ENCODE assay signal across 21 cellular contexts in genomic region chr14:102722646-102723045, GRCh38.
"Had no signal": no experiment of that assay in that cellular context is flagged by ENCODE, and none has a peak within 500 bp of the region (broad histone marks: within the 10 kb centered on the region; RNA-seq: fewer than 3 reads in every experiment).

No MANE protein-coding gene starts in this region.

- DNase-seq: foreskin keratinocyte; immature natural killer cell; kidney; left cardiac atrium; left ventricle myocardium inferior; lower lobe of right lung; psoas muscle; retina; spleen; stimulated activated CD4-positive, alpha-beta T cell treated with anti-CD3 and anti-CD28 coated beads, Interleukin-15, amount 100 ng/mL, for 24 hours; stimulated activated CD4-positive, alpha-beta T cell treated with anti-CD3 and anti-CD28 coated beads, Interleukin-1b, Interleukin-23, amount 100 ng/mL, for 48 hours; stimulated activated CD4-positive, alpha-beta T cell treated with anti-CD3 and anti-CD28 coated beads, Interleukin-4, amount 100 ng/mL, for 24 hours; stimulated activated naive CD4-positive, alpha-beta T cell; stomach; substantia nigra; trophoblast cell had no signal

- H3K4me3 ChIP-seq: left ventricle myocardium inferior, lower lobe of right lung, psoas muscle, spleen, stomach had no signal

- H3K4me1 Mint-ChIP-seq: memory B cell had no signal

- H3K27ac Mint-ChIP-seq: dendritic cell treated with granulocyte-macrophage colony-stimulating factor and Interleukin-4, amounts not matched to agents 40 ng/mL and 50 ng/mL, for 4 days; immature natural killer cell; memory B cell; mesothelial cell of epicardium; natural killer cell treated with Interleukin-12 subunit alpha and Interleukin-12 subunit beta and Interleukin-15 and Interleukin-18, amount 100 ng/mL, for 72 hours had no signal

- H3K27ac ChIP-seq: foreskin keratinocyte, left ventricle myocardium inferior, lower lobe of right lung, psoas muscle, spleen, stomach had no signal

- H3K27me3 Mint-ChIP-seq: dendritic cell treated with granulocyte-macrophage colony-stimulating factor and Interleukin-4, amounts not matched to agents 40 ng/mL and 50 ng/mL, for 4 days; memory B cell; natural killer cell treated with Interleukin-12 subunit alpha and Interleukin-12 subunit beta and Interleukin-15 and Interleukin-18, amount 100 ng/mL, for 72 hours had no signal

- H3K27me3 ChIP-seq: foreskin keratinocyte, spleen, stomach had no signal

- H3K9me3 Mint-ChIP-seq: dendritic cell treated with granulocyte-macrophage colony-stimulating factor and Interleukin-4, amounts not matched to agents 40 ng/mL and 50 ng/mL, for 4 days; immature natural killer cell; memory B cell; mesothelial cell of epicardium; natural killer cell treated with Interleukin-12 subunit alpha and Interleukin-12 subunit beta and Interleukin-15 and Interleukin-18, amount 100 ng/mL, for 72 hours had no signal

- H3K4me3 Mint-ChIP-seq: dendritic cell treated with granulocyte-macrophage colony-stimulating factor and Interleukin-4, amounts not matched to agents 40 ng/mL and 50 ng/mL, for 4 days; immature natural killer cell; memory B cell; mesothelial cell of epicardium; natural killer cell treated with Interleukin-12 subunit alpha and Interleukin-12 subunit beta and Interleukin-15 and Interleukin-18, amount 100 ng/mL, for 72 hours had no signal

- H3K4me1 ChIP-seq: foreskin keratinocyte, left ventricle myocardium inferior, lower lobe of right lung, psoas muscle had no signal

- H3K9me3 ChIP-seq: left ventricle myocardium inferior, lower lobe of right lung, psoas muscle, spleen, stomach had no signal

- ATAC-seq: foreskin keratinocyte; left cardiac atrium; lower lobe of right lung; natural killer cell treated with Interleukin-12 subunit alpha and Interleukin-12 subunit beta and Interleukin-15 and Interleukin-18, amount 100 ng/mL, for 72 hours; psoas muscle; sciatic nerve had no signal
